9 cellular contexts compared by ENCODE assay signal in the genomic region with DNA sequence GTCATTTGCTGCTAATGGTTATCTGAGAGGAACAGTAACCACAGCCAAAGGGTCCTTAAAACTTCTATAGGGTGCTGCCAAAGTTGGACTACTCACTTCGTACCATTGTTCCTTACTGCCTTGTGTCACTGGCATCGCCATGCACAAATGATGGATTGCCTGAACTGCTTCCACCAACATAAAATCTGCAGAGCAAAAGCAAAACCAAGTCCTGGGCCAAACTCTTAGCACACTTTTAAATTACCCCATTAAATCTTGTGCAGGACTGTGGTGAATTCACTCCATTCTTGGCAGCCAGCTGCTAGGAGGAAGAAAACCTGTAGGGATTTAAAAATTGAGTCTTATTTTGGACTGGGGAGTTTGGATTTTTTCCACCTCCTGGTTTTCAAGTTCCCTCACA.
"Had no signal": no experiment of that assay in that cellular context is flagged by ENCODE, and none has a peak within 500 bp of the region (broad histone marks: within the 10 kb centered on the region; RNA-seq: fewer than 3 reads in every experiment).

No MANE protein-coding gene starts in this region.

- H3K9me3 ChIP-seq: HAP-1 had no signal

- H3K36me3 Mint-ChIP-seq: IgD-negative memory B cell had no signal

- ATAC-seq: HCT116, HepG2 had no signal

- DNase-seq: GOT3, H7, HFFc6, KBM-7 had no signal

- H3K27me3 Mint-ChIP-seq: IgD-negative memory B cell had no signal

- H3K9me3 Mint-ChIP-seq: IgD-negative memory B cell had no signal

- H3K27ac Mint-ChIP-seq: HFFc6, IgD-negative memory B cell had no signal

- H3K4me3 ChIP-seq: HAP-1 had no signal

- H3K36me3 ChIP-seq: HAP-1 had no signal

- H3K4me1 Mint-ChIP-seq: IgD-negative memory B cell had no signal

- H3K4me1 ChIP-seq: HAP-1 had no signal

- H3K27ac ChIP-seq: HL-60 had no signal

- H3K4me3 Mint-ChIP-seq: HFFc6, IgD-negative memory B cell had no signal
